ENCODE assay signal across 17 cellular contexts in genomic region chr15:39466428-39466827, GRCh38.
DNase-seq lines count a peak whose midpoint lies in the region; ATAC-seq and TF ChIP-seq lines count a peak whose summit lies in the region.
"Had no signal": no experiment of that assay in that cellular context is flagged by ENCODE, and none has a peak within 500 bp of the region (broad histone marks: within the 10 kb centered on the region; RNA-seq: fewer than 3 reads in every experiment).

No MANE protein-coding gene starts in this region.

- intact Hi-C loops in mucosa of descending colon (cut with DNase I, micrococcal nuclease) (no loop called here), natural killer cell (cut with micrococcal nuclease) (no loop called here)

- H3K4me3 ChIP-seq in fibroblast of the aortic adventitia (ENCODE audit: low read depth, low read length) (no peak overlapping the region), mucosa of descending colon (no peak overlapping the region), subcutaneous abdominal adipose tissue (ENCODE audit: low read depth in 1 of 5, low read length in 5 of 5) (no peak overlapping the region)
- H3K4me3 ChIP-seq: MG63 had no signal

- H3K27me3 ChIP-seq in subcutaneous abdominal adipose tissue (ENCODE audit: control insufficient read depth in 5 of 5, insufficient read depth in 4 of 5, low read length in 5 of 5) = no peaks in the 10 kb centered on the region
- H3K27me3 ChIP-seq: MG63 had no signal

- DNase-seq in GM04504 (ENCODE audit: low read depth) (peak; percentile 91), fibroblast of the aortic adventitia (ENCODE audit: low read depth) (peak; percentile 60), mucosa of descending colon (peak; percentile 38 to 56 (median 46)), natural killer cell (no peak), DMS79 treated with DMSO at 0.1 percent for 48 hours (lab: John Stamatoyannopoulos, UW) (no peak)
- no peak for DNase-seq in activated naive CD4-positive, alpha-beta T cell (lab: John Stamatoyannopoulos, UW)
- DNase-seq: activated CD8-positive, alpha-beta memory T cell treated with anti-CD3 and anti-CD28 coated beads, Interleukin-2, amount 10 ng/mL, durations not matched to agents 7 days and 5 days; activated naive CD4-positive, alpha-beta T cell treated with anti-CD3 and anti-CD28 coated beads, Interleukin-2, amount 50 U/mL, for 16 hours; central memory CD4-positive, alpha-beta T cell; MG63; nephron progenitor cell; NK-92 treated with Interleukin-12 subunit alpha and Interleukin-12 subunit beta, amount 100 ng/mL, for 24 hours had no signal

- no peak overlapping the region for H3K9ac ChIP-seq in subcutaneous abdominal adipose tissue (ENCODE audit: low read length in 5 of 5)

- H3K36me3 Mint-ChIP-seq in natural killer cell = no peaks in the 10 kb centered on the region
- H3K36me3 Mint-ChIP-seq: activated CD8-positive, alpha-beta memory T cell treated with anti-CD3 and anti-CD28 coated beads, Interleukin-2, amount 10 ng/mL, durations not matched to agents 7 days and 5 days had no signal

- peak; percentile 0 for TF ChIP-seq CTCF in fibroblast of the aortic adventitia (IDR thresholded peaks at IDR 0.05; ENCODE audit: insufficient read depth, low read length)
- TF ChIP-seq CTCF in mucosa of descending colon (IDR thresholded peaks at IDR 0.05) = no peak
- no peak for TF ChIP-seq CTCF in natural killer cell (IDR thresholded peaks at IDR 0.05)

- H3K9me3 Mint-ChIP-seq in natural killer cell = no peaks in the 10 kb centered on the region

- no peak overlapping the region for H3K27ac Mint-ChIP-seq in natural killer cell
- H3K27ac Mint-ChIP-seq: activated CD8-positive, alpha-beta memory T cell treated with anti-CD3 and anti-CD28 coated beads, Interleukin-2, amount 10 ng/mL, durations not matched to agents 7 days and 5 days; nephron progenitor cell had no signal

- peaks cover 20 to 28% of the 10 kb centered on the region in 2 donors for H3K27me3 Mint-ChIP-seq in natural killer cell (ENCODE audit: low read depth in 2 of 2)

- H3K4me1 ChIP-seq in mucosa of descending colon (ENCODE audit: low read depth) = no peaks in the 10 kb centered on the region
- H3K4me1 ChIP-seq in subcutaneous abdominal adipose tissue (ENCODE audit: control insufficient read depth in 5 of 5, insufficient read depth in 5 of 5, low read length in 5 of 5) = peaks cover 0 to 32% (median 4%) of the 10 kb centered on the region in 5 donors

- H3K27ac ChIP-seq in subcutaneous abdominal adipose tissue (ENCODE audit: low read depth, low read length) = peak overlapping the region; percentile 32
- H3K27ac ChIP-seq: C4-2B, epithelial cell of prostate, VCaP had no signal

- H3K4me1 Mint-ChIP-seq in natural killer cell = no peaks in the 10 kb centered on the region
- H3K4me1 Mint-ChIP-seq: activated CD8-positive, alpha-beta memory T cell treated with anti-CD3 and anti-CD28 coated beads, Interleukin-2, amount 10 ng/mL, durations not matched to agents 7 days and 5 days; nephron progenitor cell had no signal

- no peak overlapping the region for H3K4me3 Mint-ChIP-seq in natural killer cell
- H3K4me3 Mint-ChIP-seq: activated CD8-positive, alpha-beta memory T cell treated with anti-CD3 and anti-CD28 coated beads, Interleukin-2, amount 10 ng/mL, durations not matched to agents 7 days and 5 days; nephron progenitor cell had no signal

- H3K9me3 ChIP-seq in mucosa of descending colon = no peaks in the 10 kb centered on the region
- peaks cover 0 to 3% (median 0%) of the 10 kb centered on the region in 5 donors for H3K9me3 ChIP-seq in subcutaneous abdominal adipose tissue (ENCODE audit: control insufficient read depth in 5 of 5, low read length in 5 of 5)

- ATAC-seq in mucosa of descending colon = peak; percentile 36
- ATAC-seq in natural killer cell = no peak
- no peak for ATAC-seq in HG03280 (IDR thresholded peaks at IDR 0.05; ENCODE audit: unreplicated experiment)
- ATAC-seq: activated CD8-positive, alpha-beta memory T cell treated with anti-CD3 and anti-CD28 coated beads, Interleukin-2, amount 10 ng/mL, durations not matched to agents 7 days and 5 days had no signal

- no peaks in the 10 kb centered on the region for H3K36me3 ChIP-seq in mucosa of descending colon (ENCODE audit: low read depth)
- no peaks in the 10 kb centered on the region for H3K36me3 ChIP-seq in subcutaneous abdominal adipose tissue (ENCODE audit: control insufficient read depth in 5 of 5, insufficient read depth in 5 of 5, low read length in 5 of 5)
- H3K36me3 ChIP-seq: MG63 had no signal

Comparison
In these comparisons a context has a peak if more than half of its experiments do, and no peak if none do; other contexts are left out.
1. DNase-seq: peak in GM04504 (single experiment), fibroblast of the aortic adventitia (single experiment) and mucosa of descending colon (3 of 3); none in activated naive CD4-positive, alpha-beta T cell (0 of 4), natural killer cell (single experiment) and DMS79 treated with DMSO at 0.1 percent for 48 hours (single experiment).